ENCODE assay signal across 20 cellular contexts in the genomic region with DNA sequence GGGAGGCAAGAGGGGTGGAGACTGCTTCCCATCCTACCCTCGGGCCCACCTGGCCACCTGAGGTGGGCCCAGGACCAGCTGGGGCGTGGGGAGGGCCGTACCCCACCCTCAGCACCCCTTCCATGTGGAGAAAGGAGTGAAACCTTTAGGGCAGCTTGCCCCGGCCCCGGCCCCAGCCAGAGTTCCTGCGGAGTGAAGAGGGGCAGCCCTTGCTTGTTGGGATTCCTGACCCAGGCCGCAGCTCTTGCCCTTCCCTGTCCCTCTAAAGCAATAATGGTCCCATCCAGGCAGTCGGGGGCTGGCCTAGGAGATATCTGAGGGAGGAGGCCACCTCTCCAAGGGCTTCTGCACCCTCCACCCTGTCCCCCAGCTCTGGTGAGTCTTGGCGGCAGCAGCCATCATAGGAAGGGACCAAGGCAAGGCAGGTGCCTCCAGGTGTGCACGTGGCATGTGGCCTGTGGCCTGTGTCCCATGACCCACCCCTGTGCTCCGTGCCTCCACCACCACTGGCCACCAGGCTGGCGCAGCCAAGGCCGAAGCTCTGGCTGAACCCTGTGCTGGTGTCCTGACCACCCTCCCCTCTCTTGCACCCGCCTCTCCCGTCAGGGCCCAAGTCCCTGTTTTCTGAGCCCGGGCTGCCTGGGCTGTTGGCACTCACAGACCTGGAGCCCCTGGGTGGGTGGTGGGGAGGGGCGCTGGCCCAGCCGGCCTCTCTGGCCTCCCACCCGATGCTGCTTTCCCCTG. TPM values are rescaled to one million over a fixed set of nuclear protein-coding genes. Genes with fewer than 3 reads are reported as not detected.
DNase-seq lines count a peak whose midpoint lies in the region; ATAC-seq and TF ChIP-seq lines count a peak whose summit lies in the region.
"Had no signal": no experiment of that assay in that cellular context is flagged by ENCODE, and none has a peak within 500 bp of the region (broad histone marks: within the 10 kb centered on the region; RNA-seq: fewer than 3 reads in every experiment).

No MANE protein-coding gene starts in this region.

- H3K27ac ChIP-seq in Panc1 (ENCODE audit: low read length) (no peak overlapping the region), right atrium auricular region (peak overlapping the region; percentile 94), aorta (ENCODE audit: low read depth in 1 of 2, low read length in 2 of 2) (no peak overlapping the region)
- H3K27ac ChIP-seq: A549, C4-2B, KMS-11, SK-N-MC had no signal

- H3K36me3 Mint-ChIP-seq in activated CD4-positive, alpha-beta T cell treated with anti-CD3 and anti-CD28 coated beads, Interleukin-2, amount 10 ng/mL, durations not matched to agents 24 days and 14 days (ENCODE audit: low read depth), result peaks cover 57% of the 10 kb centered on the region
- H3K36me3 Mint-ChIP-seq in stimulated activated effector memory CD8-positive, alpha-beta T cell treated with anti-CD3 and anti-CD28 coated beads, Interleukin-12 subunit alpha, Interleukin-12 subunit beta, amount 100 ng/mL, for 72 hours, result peaks cover 97% of the 10 kb centered on the region

- H3K4me1 ChIP-seq in Panc1 (ENCODE audit: control insufficient read depth, insufficient read depth, low read length) (no peaks in the 10 kb centered on the region), right atrium auricular region (peaks cover 0 to 45% of the 10 kb centered on the region in 2 donors), aorta (ENCODE audit: control insufficient read depth in 1 of 2, insufficient read depth in 2 of 2, low read length in 2 of 2) (no peaks in the 10 kb centered on the region)
- H3K4me1 ChIP-seq: A549 had no signal

- H3K27me3 ChIP-seq in Panc1 (ENCODE audit: control insufficient read depth, insufficient read depth, low read length) (no peaks in the 10 kb centered on the region), right atrium auricular region (no peaks in the 10 kb centered on the region), aorta (ENCODE audit: control insufficient read depth in 1 of 2, insufficient read depth in 2 of 2, low read length in 1 of 2) (no peaks in the 10 kb centered on the region)
- H3K27me3 ChIP-seq: tibial artery had no signal

- DNase-seq in activated CD4-positive, alpha-beta T cell treated with anti-CD3 and anti-CD28 coated beads, Interleukin-2, amount 10 ng/mL, durations not matched to agents 24 days and 14 days, result no peak
- no peak for DNase-seq in activated CD4-positive, alpha-beta T cell treated with anti-CD3 and anti-CD28 coated beads, Interleukin-2, amount 50 U/mL, for 48 hours
- no peak for DNase-seq in Panc1 (ENCODE audit: low read depth, low spot score)
- DNase-seq in right atrium auricular region (ENCODE audit: low spot score), result no peak
- no peak for DNase-seq in stimulated activated effector memory CD8-positive, alpha-beta T cell treated with anti-CD3 and anti-CD28 coated beads, Interleukin-12 subunit alpha, Interleukin-12 subunit beta, amount 100 ng/mL, for 72 hours (ENCODE audit: low spot score in 2 of 2)
- DNase-seq in posterior vena cava (ENCODE audit: low spot score), result no peak
- no peak for DNase-seq in cerebellar nuclear complex (lab: John Stamatoyannopoulos, UW)
- DNase-seq in aorta, result no peak
- DNase-seq: activated naive CD8-positive, alpha-beta T cell treated with anti-CD3 and anti-CD28 coated beads, Interleukin-2, amount 10 ng/mL, durations not matched to agents 7 days and 5 days; activated T-cell treated with anti-CD3 and anti-CD28 coated beads, Interleukin-2, amount 50 U/mL, for 24 hours; DMS153; NCI-H1048; NCI-H524 treated with DMSO at 0.1 percent for 48 hours; stimulated activated CD4-positive, alpha-beta T cell treated with anti-CD3 and anti-CD28 coated beads, Interleukin-12 subunit alpha, Interleukin-12 subunit beta, amount 100 ng/mL, for 4 hours had no signal

- 84 to 86% methylated on average over 16 to 19 of the region's 19 CpGs for WGBS in aorta, 2 donors

- H3K36me3 ChIP-seq in Panc1 (ENCODE audit: control insufficient read depth, insufficient read depth, low read length), result peaks cover 3% of the 10 kb centered on the region; the same call in 1 of the 2 replicates
- H3K36me3 ChIP-seq in right atrium auricular region, result peaks cover 56% of the 10 kb centered on the region
- peaks cover 0 to 7% of the 10 kb centered on the region in 2 donors for H3K36me3 ChIP-seq in aorta (ENCODE audit: control insufficient read depth in 1 of 2, insufficient read depth in 2 of 2, low read length in 1 of 2)

- BruUV-seq in Panc1 (replicated peaks; lab: Mats Ljungman, UMichigan), result TSS peak; percentile 62

- ATAC-seq in Panc1 (no peak), aorta (ENCODE audit: low FRiP score) (no peak)
- ATAC-seq in stimulated activated effector memory CD8-positive, alpha-beta T cell treated with anti-CD3 and anti-CD28 coated beads, Interleukin-12 subunit alpha, Interleukin-12 subunit beta, amount 100 ng/mL, for 72 hours, result no peak
- ATAC-seq: A549 had no signal

- no peak for TF ChIP-seq CTCF in Panc1 (IDR thresholded peaks at IDR 0.05)
- TF ChIP-seq CTCF in right atrium auricular region (IDR thresholded peaks at IDR 0.05), result no peak

- H3K4me3 ChIP-seq in Panc1 (ENCODE audit: low read depth in 2 of 2, low read length in 2 of 2) (no peak overlapping the region), right atrium auricular region (no peak overlapping the region), aorta (ENCODE audit: low read length in 2 of 2) (no peak overlapping the region)
- H3K4me3 ChIP-seq: A549, SK-N-MC, tibial artery had no signal

- no peaks in the 10 kb centered on the region for H3K27me3 Mint-ChIP-seq in activated CD4-positive, alpha-beta T cell treated with anti-CD3 and anti-CD28 coated beads, Interleukin-2, amount 10 ng/mL, durations not matched to agents 24 days and 14 days
- H3K27me3 Mint-ChIP-seq: activated naive CD8-positive, alpha-beta T cell treated with anti-CD3 and anti-CD28 coated beads, Interleukin-2, amount 10 ng/mL, durations not matched to agents 7 days and 5 days; activated T-cell treated with anti-CD3 and anti-CD28 coated beads, Interleukin-2, amount 50 U/mL, for 24 hours had no signal

- no peak overlapping the region for H3K4me3 Mint-ChIP-seq in activated CD4-positive, alpha-beta T cell treated with anti-CD3 and anti-CD28 coated beads, Interleukin-2, amount 10 ng/mL, durations not matched to agents 24 days and 14 days
- no peak overlapping the region for H3K4me3 Mint-ChIP-seq in stimulated activated effector memory CD8-positive, alpha-beta T cell treated with anti-CD3 and anti-CD28 coated beads, Interleukin-12 subunit alpha, Interleukin-12 subunit beta, amount 100 ng/mL, for 72 hours
- H3K4me3 Mint-ChIP-seq: activated naive CD8-positive, alpha-beta T cell treated with anti-CD3 and anti-CD28 coated beads, Interleukin-2, amount 10 ng/mL, durations not matched to agents 7 days and 5 days; activated T-cell treated with anti-CD3 and anti-CD28 coated beads, Interleukin-2, amount 50 U/mL, for 24 hours had no signal

- in situ Hi-C loops in Panc1 (cut with HindIII; ENCODE audit: low pct_unique_long_range_greater_than_20kb, low sequenced_read_pairs), result no loop called here

- CTCF ChIA-PET in Panc1 (lab: Charles Lee), result no interaction called here

- H3K9me3 ChIP-seq in Panc1 (ENCODE audit: control insufficient read depth, insufficient read depth, low read depth, low read length), result no peaks in the 10 kb centered on the region
- no peaks in the 10 kb centered on the region for H3K9me3 ChIP-seq in right atrium auricular region
- H3K9me3 ChIP-seq in aorta (ENCODE audit: control insufficient read depth, low read length), result no peaks in the 10 kb centered on the region
- H3K9me3 ChIP-seq: A549, tibial artery had no signal

- H3K9me3 Mint-ChIP-seq in activated CD4-positive, alpha-beta T cell treated with anti-CD3 and anti-CD28 coated beads, Interleukin-2, amount 10 ng/mL, durations not matched to agents 24 days and 14 days, result no peaks in the 10 kb centered on the region
- H3K9me3 Mint-ChIP-seq in stimulated activated effector memory CD8-positive, alpha-beta T cell treated with anti-CD3 and anti-CD28 coated beads, Interleukin-12 subunit alpha, Interleukin-12 subunit beta, amount 100 ng/mL, for 72 hours, result no peaks in the 10 kb centered on the region
- H3K9me3 Mint-ChIP-seq: activated naive CD8-positive, alpha-beta T cell treated with anti-CD3 and anti-CD28 coated beads, Interleukin-2, amount 10 ng/mL, durations not matched to agents 7 days and 5 days; activated T-cell treated with anti-CD3 and anti-CD28 coated beads, Interleukin-2, amount 50 U/mL, for 24 hours had no signal

- H3K4me1 Mint-ChIP-seq in activated CD4-positive, alpha-beta T cell treated with anti-CD3 and anti-CD28 coated beads, Interleukin-2, amount 10 ng/mL, durations not matched to agents 24 days and 14 days, result peaks cover 47% of the 10 kb centered on the region
- H3K4me1 Mint-ChIP-seq in stimulated activated effector memory CD8-positive, alpha-beta T cell treated with anti-CD3 and anti-CD28 coated beads, Interleukin-12 subunit alpha, Interleukin-12 subunit beta, amount 100 ng/mL, for 72 hours, result peaks cover 60% of the 10 kb centered on the region

- H3K27ac Mint-ChIP-seq in activated CD4-positive, alpha-beta T cell treated with anti-CD3 and anti-CD28 coated beads, Interleukin-2, amount 10 ng/mL, durations not matched to agents 24 days and 14 days, result peak overlapping the region; percentile 58
- H3K27ac Mint-ChIP-seq in stimulated activated effector memory CD8-positive, alpha-beta T cell treated with anti-CD3 and anti-CD28 coated beads, Interleukin-12 subunit alpha, Interleukin-12 subunit beta, amount 100 ng/mL, for 72 hours, result peak overlapping the region; percentile 81

- intact Hi-C loops in activated CD4-positive, alpha-beta T cell treated with anti-CD3 and anti-CD28 coated beads, Interleukin-2, amount 10 ng/mL, durations not matched to agents 24 days and 14 days (cut with micrococcal nuclease), result no loop called here
- intact Hi-C loops in Panc1 (cut with micrococcal nuclease; ENCODE audit: unreplicated experiment), result no loop called here
- intact Hi-C loops in posterior vena cava (cut with DNase I), result loop anchor here in 1 of 2 donors (10.0 kb wide), 3 partner anchors 63 to 377 kb away; no protein-coding TSS in a partner anchor
- intact Hi-C loops in aorta (cut with DNase I), result loop anchor here (10.0 kb wide), 2 partner anchors 167 to 567 kb away; a partner anchor contains a TSS

- POLR2A ChIA-PET in Panc1 (lab: Charles Lee), result no interaction called here

RNA-seq across cellular contexts. Expression of a gene that starts 2.2 kb away (rescaled TPM):
- total RNA-seq in activated CD4-positive, alpha-beta T cell treated with anti-CD3 and anti-CD28 coated beads, Interleukin-2, amount 10 ng/mL, durations not matched to agents 24 days and 14 days, result 32.5 and 33.7 TPM in 2 replicates
- total RNA-seq in Panc1 (2021; ENCODE audit: unreplicated experiment) (0.64 TPM), right atrium auricular region (10 to 100 TPM in 1 of 2 donors, 1 to 10 TPM in 1; 9.3 to 14.9 TPM), posterior vena cava (10 to 100 TPM; 31.7 to 41.8 TPM), aorta (10 to 100 TPM; 39.8 to 68.3 TPM)
- polyA plus RNA-seq in Panc1 (2012; ENCODE audit: insufficient read length), result 0.30 TPM
- polyA plus RNA-seq in aorta, result 10 to 100 TPM; 11.6 to 26.4 TPM
- polyA plus RNA-seq: neural cell had no signal

RNA-seq across cellular contexts. Expression of a gene that starts 13.8 kb away (rescaled TPM):
- 432 TPM in 2 replicates for total RNA-seq in activated CD4-positive, alpha-beta T cell treated with anti-CD3 and anti-CD28 coated beads, Interleukin-2, amount 10 ng/mL, durations not matched to agents 24 days and 14 days
- 62.0 TPM for total RNA-seq in Panc1 (2021; ENCODE audit: unreplicated experiment)
- polyA plus RNA-seq in Panc1 (2012; ENCODE audit: insufficient read length), result 92.5 TPM
- 10 to 100 TPM; 57.1 to 82.8 TPM for total RNA-seq in right atrium auricular region
- total RNA-seq in posterior vena cava, result 10 to 100 TPM; 38.0 to 52.0 TPM
- 10 to 100 TPM; 62.3 to 65.8 TPM for total RNA-seq in aorta
- 10 to 100 TPM; 20.9 to 26.0 TPM for polyA plus RNA-seq in aorta

RNA-seq across cellular contexts. Expression of a gene that starts 21.0 kb away (rescaled TPM):
- 196 and 206 TPM in 2 replicates for total RNA-seq in activated CD4-positive, alpha-beta T cell treated with anti-CD3 and anti-CD28 coated beads, Interleukin-2, amount 10 ng/mL, durations not matched to agents 24 days and 14 days
- total RNA-seq in Panc1 (2021; ENCODE audit: unreplicated experiment) (77.2 TPM), right atrium auricular region (10 to 100 TPM; 41.7 to 42.3 TPM), posterior vena cava (10 to 100 TPM; 53.0 to 57.6 TPM), aorta (10 to 100 TPM; 56.7 to 82.4 TPM)
- polyA plus RNA-seq in Panc1 (2012; ENCODE audit: insufficient read length), result 102 TPM
- 10 to 100 TPM; 19.2 to 49.2 TPM for polyA plus RNA-seq in aorta

RNA-seq across cellular contexts. Expression of a gene that starts 50.2 kb away (rescaled TPM):
- total RNA-seq in activated CD4-positive, alpha-beta T cell treated with anti-CD3 and anti-CD28 coated beads, Interleukin-2, amount 10 ng/mL, durations not matched to agents 24 days and 14 days, result 36.3 and 39.9 TPM in 2 replicates
- total RNA-seq in Panc1 (2021; ENCODE audit: unreplicated experiment) (5.3 TPM), right atrium auricular region (10 to 100 TPM; 14.9 to 17.9 TPM), posterior vena cava (1 to 10 TPM; 5.9 to 8.6 TPM), aorta (1 to 10 TPM; 7.3 to 7.7 TPM)
- 7.9 TPM for polyA plus RNA-seq in Panc1 (2012; ENCODE audit: insufficient read length)
- polyA plus RNA-seq in aorta, result 10 to 100 TPM in 1 of 2 donors, 1 to 10 TPM in 1; 6.5 to 15.3 TPM

RNA-seq across cellular contexts. Expression of a gene that starts 52.9 kb away (rescaled TPM):
- 66.9 and 67.0 TPM in 2 replicates for total RNA-seq in activated CD4-positive, alpha-beta T cell treated with anti-CD3 and anti-CD28 coated beads, Interleukin-2, amount 10 ng/mL, durations not matched to agents 24 days and 14 days
- total RNA-seq in Panc1 (2021; ENCODE audit: unreplicated experiment) (84.4 TPM), right atrium auricular region (10 to 100 TPM; 17.4 to 19.0 TPM), posterior vena cava (10 to 100 TPM; 63.6 to 75.8 TPM), aorta (10 to 100 TPM; 65.5 to 90.1 TPM)
- polyA plus RNA-seq in Panc1 (2012; ENCODE audit: insufficient read length), result 124 TPM
- 10 to 100 TPM; 34.6 to 96.7 TPM for polyA plus RNA-seq in aorta

Comparison
In these comparisons a context has a peak if more than half of its experiments do, and no peak if none do; other contexts are left out.
1. H3K27ac ChIP-seq: peak in right atrium auricular region (2 of 2); none in Panc1 (single experiment) and aorta (0 of 2).
2. intact Hi-C loops: an anchor here in aorta (10.0 kb wide); none called in activated CD4-positive, alpha-beta T cell treated with anti-CD3 and anti-CD28 coated beads, Interleukin-2, amount 10 ng/mL, durations not matched to agents 24 days and 14 days and Panc1.